In genomic region chr7:30222519-30223213, GRCh38 we compare ENCODE assay signal across 15 cellular contexts.
"Had no signal": no experiment of that assay in that cellular context is flagged by ENCODE, and none has a peak within 500 bp of the region (broad histone marks: within the 10 kb centered on the region; RNA-seq: fewer than 3 reads in every experiment).

No MANE protein-coding gene starts in this region.

- H3K36me3 ChIP-seq: transverse colon, vagina had no signal

- H3K4me2 ChIP-seq: hepatocyte had no signal

- DNase-seq: activated CD8-positive, alpha-beta memory T cell treated with anti-CD3 and anti-CD28 coated beads, Interleukin-2, amount 50 U/mL, for 48 hours; activated naive CD8-positive, alpha-beta T cell treated with anti-CD3 and anti-CD28 coated beads for 36 hours; amygdala; left ventricle myocardium superior; naive thymus-derived CD8-positive, alpha-beta T cell; posterior cingulate gyrus; retina; stimulated activated CD4-positive, alpha-beta T cell treated with anti-CD3 and anti-CD28 coated beads, Interleukin-12 subunit alpha, Interleukin-12 subunit beta, amount 100 ng/mL, for 4 hours; stimulated activated CD4-positive, alpha-beta T cell treated with anti-CD3 and anti-CD28 coated beads, Interleukin-4, amount 100 ng/mL, for 1 hour; stimulated activated naive CD4-positive, alpha-beta T cell; SW 1271; transverse colon had no signal

- H3K27ac ChIP-seq: hepatocyte, transverse colon, vagina had no signal

- H3K27me3 ChIP-seq: hepatocyte, transverse colon, vagina had no signal

- H3K4me3 ChIP-seq: hepatocyte, transverse colon, vagina had no signal

- H3K9me3 ChIP-seq: transverse colon, vagina had no signal

- ATAC-seq: esophagus mucosa; left ventricle myocardium superior; naive thymus-derived CD8-positive, alpha-beta T cell had no signal
